Comparison of ENCODE assay signal across 13 cellular contexts in the genomic region with DNA sequence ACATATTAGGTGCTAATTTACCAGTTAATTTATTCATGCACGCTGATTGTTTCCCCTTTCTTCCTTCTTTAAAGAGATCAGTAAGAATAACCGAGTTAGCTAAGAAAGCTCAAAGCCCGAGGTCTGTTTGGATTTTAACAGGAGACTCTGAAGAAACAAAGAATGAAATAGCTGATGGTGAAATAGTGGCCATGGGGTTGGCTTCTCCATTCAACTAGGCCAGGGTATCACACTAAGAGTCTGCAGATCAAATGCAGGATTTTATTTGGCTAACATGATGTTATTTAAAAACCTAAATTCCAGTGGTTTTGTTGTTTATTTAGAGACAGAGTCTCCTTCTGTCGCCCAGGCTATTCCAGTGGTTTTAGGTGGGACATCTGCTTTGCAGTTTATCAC.
DNase-seq lines count a peak whose midpoint lies in the region; TF ChIP-seq lines count a peak whose summit lies in the region.
"Had no signal": no experiment of that assay in that cellular context is flagged by ENCODE, and none has a peak within 500 bp of the region (broad histone marks: within the 10 kb centered on the region; RNA-seq: fewer than 3 reads in every experiment).

No MANE protein-coding gene starts in this region.

- peak overlapping the region; percentile 12; the same call in 1 of the 2 replicates for H2AFZ ChIP-seq in KMS-11 (ENCODE audit: low read depth)

- H3K4me3 ChIP-seq in KMS-11 (IDR thresholded peaks at IDR 0.05; ENCODE audit: insufficient read depth, low read depth, low read length): no peak overlapping the region
- no peak overlapping the region for H3K4me3 ChIP-seq in fibroblast of villous mesenchyme (ENCODE audit: low read depth, low read length)
- no peak overlapping the region for H3K4me3 ChIP-seq in subcutaneous abdominal adipose tissue (ENCODE audit: low read depth in 1 of 5, low read length in 5 of 5)

- DNase-seq in fibroblast of villous mesenchyme (ENCODE audit: low read depth) (peak; percentile 39), HuH-7 (ENCODE audit: low spot score) (no peak), HCEC 1CT (no peak)
- no peak for DNase-seq in T-helper 2 cell treated with Interferon-gamma antibody and Interleukin-4, amounts not matched to agents 5 μg/mL and 100 μg/mL, for 36 hours (ENCODE audit: low spot score)

- H3K27me3 ChIP-seq in KMS-11 (ENCODE audit: insufficient read depth, low read depth) (no peaks in the 10 kb centered on the region), subcutaneous abdominal adipose tissue (ENCODE audit: control insufficient read depth in 5 of 5, insufficient read depth in 4 of 5, low read length in 5 of 5) (no peaks in the 10 kb centered on the region)

- H4K20me1 ChIP-seq in KMS-11 (ENCODE audit: insufficient read depth): no peaks in the 10 kb centered on the region

- H3K36me3 ChIP-seq in KMS-11 (ENCODE audit: insufficient read depth) (no peaks in the 10 kb centered on the region), subcutaneous abdominal adipose tissue (ENCODE audit: control insufficient read depth in 5 of 5, insufficient read depth in 5 of 5, low read length in 5 of 5) (no peaks in the 10 kb centered on the region)

- H3K27ac ChIP-seq in KMS-11 (no peak overlapping the region), VCaP (peak overlapping the region; percentile 74), subcutaneous abdominal adipose tissue (ENCODE audit: low read depth, low read length) (peak overlapping the region; percentile 53)

- H3K4me1 Mint-ChIP-seq in T-helper 2 cell treated with Interferon-gamma antibody and Interleukin-4, amounts not matched to agents 5 μg/mL and 100 μg/mL, for 36 hours (ENCODE audit: low read depth): peaks cover 4% of the 10 kb centered on the region

- peaks cover 18% of the 10 kb centered on the region for H3K27me3 Mint-ChIP-seq in T-helper 2 cell treated with Interferon-gamma antibody and Interleukin-4, amounts not matched to agents 5 μg/mL and 100 μg/mL, for 36 hours (ENCODE audit: low read depth)

- H3K9me3 ChIP-seq in subcutaneous abdominal adipose tissue (ENCODE audit: control insufficient read depth in 5 of 5, low read length in 5 of 5): no peaks in the 10 kb centered on the region

- no peak for TF ChIP-seq CTCF in KMS-11 (conservative IDR thresholded peaks at IDR 0.05; ENCODE audit: low read depth, low read length)
- TF ChIP-seq CTCF in VCaP (conservative IDR thresholded peaks at IDR 0.05): no peak
- TF ChIP-seq CTCF in fibroblast of villous mesenchyme (IDR thresholded peaks at IDR 0.05; ENCODE audit: insufficient read depth, low read depth, low read length): no peak

- no peak overlapping the region for H3K4me3 Mint-ChIP-seq in T-helper 2 cell treated with Interferon-gamma antibody and Interleukin-4, amounts not matched to agents 5 μg/mL and 100 μg/mL, for 36 hours
- H3K4me3 Mint-ChIP-seq: activated CD4-positive, alpha-beta T cell treated with anti-CD3 and anti-CD28 coated beads, Interleukin-2, amount 10 ng/mL, durations not matched to agents 7 days and 5 days; B cell; naive thymus-derived CD8-positive, alpha-beta T cell; stimulated activated memory B cell treated with anti-CD40 and anti-IgM and Interleukin-4, amounts not matched to agents 10 μg/mL and 1 μg/mL and 100 μg/mL, for 72 hours; T-helper 1 cell treated with Interleukin-12 subunit alpha and Interleukin-12 subunit beta and Interleukin-4 antibody, amounts not matched to agents 30 μg/mL and 1 μg/mL, for 36 hours had no signal

- no peaks in the 10 kb centered on the region for H3K36me3 Mint-ChIP-seq in T-helper 2 cell treated with Interferon-gamma antibody and Interleukin-4, amounts not matched to agents 5 μg/mL and 100 μg/mL, for 36 hours (ENCODE audit: low read depth)
- H3K36me3 Mint-ChIP-seq: naive thymus-derived CD8-positive, alpha-beta T cell; stimulated activated memory B cell treated with anti-CD40 and anti-IgM and Interleukin-4, amounts not matched to agents 10 μg/mL and 1 μg/mL and 100 μg/mL, for 72 hours had no signal

- H3K9me3 Mint-ChIP-seq in T-helper 2 cell treated with Interferon-gamma antibody and Interleukin-4, amounts not matched to agents 5 μg/mL and 100 μg/mL, for 36 hours: no peaks in the 10 kb centered on the region
- H3K9me3 Mint-ChIP-seq: activated CD4-positive, alpha-beta T cell treated with anti-CD3 and anti-CD28 coated beads, Interleukin-2, amount 10 ng/mL, durations not matched to agents 7 days and 5 days; dendritic cell treated with granulocyte-macrophage colony-stimulating factor and Interleukin-4, amounts not matched to agents 40 ng/mL and 50 ng/mL, for 4 days; naive thymus-derived CD8-positive, alpha-beta T cell; stimulated activated memory B cell treated with anti-CD40 and anti-IgM and Interleukin-4, amounts not matched to agents 10 μg/mL and 1 μg/mL and 100 μg/mL, for 72 hours; T-helper 1 cell treated with Interleukin-12 subunit alpha and Interleukin-12 subunit beta and Interleukin-4 antibody, amounts not matched to agents 30 μg/mL and 1 μg/mL, for 36 hours had no signal

- no peak overlapping the region for H3K4me2 ChIP-seq in KMS-11

- H3K9ac ChIP-seq in KMS-11 (no peak overlapping the region), subcutaneous abdominal adipose tissue (ENCODE audit: low read length in 5 of 5) (peak overlapping the region in 3 of 5 donors; percentile 41 to 71 (median 67))

- H3K79me2 ChIP-seq in KMS-11 (ENCODE audit: insufficient read depth, low read depth): no peaks in the 10 kb centered on the region

- no peak overlapping the region for H3K27ac Mint-ChIP-seq in T-helper 2 cell treated with Interferon-gamma antibody and Interleukin-4, amounts not matched to agents 5 μg/mL and 100 μg/mL, for 36 hours
- H3K27ac Mint-ChIP-seq: activated CD4-positive, alpha-beta T cell treated with anti-CD3 and anti-CD28 coated beads, Interleukin-2, amount 10 ng/mL, durations not matched to agents 7 days and 5 days; B cell; dendritic cell treated with granulocyte-macrophage colony-stimulating factor and Interleukin-4, amounts not matched to agents 40 ng/mL and 50 ng/mL, for 4 days; naive thymus-derived CD8-positive, alpha-beta T cell; stimulated activated memory B cell treated with anti-CD40 and anti-IgM and Interleukin-4, amounts not matched to agents 10 μg/mL and 1 μg/mL and 100 μg/mL, for 72 hours; T-helper 1 cell treated with Interleukin-12 subunit alpha and Interleukin-12 subunit beta and Interleukin-4 antibody, amounts not matched to agents 30 μg/mL and 1 μg/mL, for 36 hours had no signal

- no peaks in the 10 kb centered on the region for H3K4me1 ChIP-seq in KMS-11 (ENCODE audit: low read depth, poor library complexity, severe bottlenecking)
- H3K4me1 ChIP-seq in subcutaneous abdominal adipose tissue (ENCODE audit: control insufficient read depth in 5 of 5, insufficient read depth in 5 of 5, low read length in 5 of 5): peaks cover 0 to 26% (median 23%) of the 10 kb centered on the region in 5 donors
